9 cellular contexts compared by ENCODE assay signal in genomic region chr2:96205238-96205637, GRCh38. TPM values are rescaled to one million over a fixed set of nuclear protein-coding genes. Genes with fewer than 3 reads are reported as not detected.
A peak's percentile ranks its signal among the peaks of the same experiment; 100 is the strongest.
DNase-seq lines count a peak whose midpoint lies in the region; ATAC-seq and TF ChIP-seq lines count a peak whose summit lies in the region.
"Had no signal": no experiment of that assay in that cellular context is flagged by ENCODE, and none has a peak within 500 bp of the region (broad histone marks: within the 10 kb centered on the region; RNA-seq: fewer than 3 reads in every experiment).

No MANE protein-coding gene starts in this region.

- POLR2A ChIA-PET in activated B cell treated with CpG ODN at 0.5 μM for 24 hours (lab: Charles Lee) = interaction anchor here (0.5 to 1.4 kb wide), 8 partner anchors 20 to 61 kb away, joined by 3 to 4 read pairs (median 3); partner anchors contain the start of genes CIAO1 and TMEM127

- H3K4me3 ChIP-seq in stomach = peak overlapping the region in 2 of 4 donors; percentile 14 to 16

- H3K27ac ChIP-seq in stomach = peak overlapping the region in 4 of 5 donors; percentile 24 to 66 (median 56)
- H3K27ac ChIP-seq: C4-2B had no signal

- peaks cover 65 to 88% (median 86%) of the 10 kb centered on the region in 4 donors for H3K4me1 ChIP-seq in stomach

- H3K27me3 ChIP-seq in stomach = no peaks in the 10 kb centered on the region

- H3K4me1 Mint-ChIP-seq in T-helper 1 cell treated with Interleukin-12 subunit alpha and Interleukin-12 subunit beta and Interleukin-4 antibody, amounts not matched to agents 30 μg/mL and 1 μg/mL, for 36 hours (ENCODE audit: low read depth) = peaks cover 54% of the 10 kb centered on the region
- peaks cover 81% of the 10 kb centered on the region for H3K4me1 Mint-ChIP-seq in activated B cell treated with CpG ODN at 0.5 μM for 24 hours

- CTCF ChIA-PET in activated B cell treated with CpG ODN at 0.5 μM for 24 hours (lab: Charles Lee) = interaction anchor here (1.0 to 3.0 kb wide), 6 partner anchors 16 to 67 kb away, joined by 3 to 12 read pairs (median 6); partner anchors contain the start of gene ASTL

- no peaks in the 10 kb centered on the region for H3K27me3 Mint-ChIP-seq in T-helper 1 cell treated with Interleukin-12 subunit alpha and Interleukin-12 subunit beta and Interleukin-4 antibody, amounts not matched to agents 30 μg/mL and 1 μg/mL, for 36 hours (ENCODE audit: low read depth)
- H3K27me3 Mint-ChIP-seq in activated B cell treated with CpG ODN at 0.5 μM for 24 hours = no peaks in the 10 kb centered on the region

- no peaks in the 10 kb centered on the region for H3K9me3 Mint-ChIP-seq in T-helper 1 cell treated with Interleukin-12 subunit alpha and Interleukin-12 subunit beta and Interleukin-4 antibody, amounts not matched to agents 30 μg/mL and 1 μg/mL, for 36 hours
- H3K9me3 Mint-ChIP-seq in activated B cell treated with CpG ODN at 0.5 μM for 24 hours = no peaks in the 10 kb centered on the region

- no peaks in the 10 kb centered on the region for H3K9me3 ChIP-seq in stomach

- peak overlapping the region; percentile 59 for H3K4me3 Mint-ChIP-seq in T-helper 1 cell treated with Interleukin-12 subunit alpha and Interleukin-12 subunit beta and Interleukin-4 antibody, amounts not matched to agents 30 μg/mL and 1 μg/mL, for 36 hours
- H3K4me3 Mint-ChIP-seq in activated B cell treated with CpG ODN at 0.5 μM for 24 hours = peak overlapping the region; percentile 68

- 23 to 32% (median 25%) methylated on average over 4 of the region's 4 CpGs for WGBS in stomach, 5 donors

- H3K36me3 Mint-ChIP-seq in T-helper 1 cell treated with Interleukin-12 subunit alpha and Interleukin-12 subunit beta and Interleukin-4 antibody, amounts not matched to agents 30 μg/mL and 1 μg/mL, for 36 hours (ENCODE audit: low read depth) = peaks cover 7% of the 10 kb centered on the region
- peaks cover 28% of the 10 kb centered on the region for H3K36me3 Mint-ChIP-seq in activated B cell treated with CpG ODN at 0.5 μM for 24 hours (ENCODE audit: low read depth)

- no peak for ATAC-seq in activated B cell treated with CpG ODN at 0.5 μM for 24 hours (ENCODE audit: low read depth)
- no peak for ATAC-seq in GM18868 (IDR thresholded peaks at IDR 0.05; ENCODE audit: unreplicated experiment)

- H3K36me3 ChIP-seq in stomach = no peaks in the 10 kb centered on the region

- H3K27ac Mint-ChIP-seq in T-helper 1 cell treated with Interleukin-12 subunit alpha and Interleukin-12 subunit beta and Interleukin-4 antibody, amounts not matched to agents 30 μg/mL and 1 μg/mL, for 36 hours = peak overlapping the region; percentile 58
- H3K27ac Mint-ChIP-seq in activated B cell treated with CpG ODN at 0.5 μM for 24 hours = peak overlapping the region; percentile 81

- TF ChIP-seq CTCF in activated B cell treated with CpG ODN at 0.5 μM for 24 hours (IDR thresholded peaks at IDR 0.05) (no peak), stomach (IDR thresholded peaks at IDR 0.05) (no peak)

- TF ChIP-seq EP300 in stomach (IDR thresholded peaks at IDR 0.05) = no peak

- intact Hi-C loops in activated B cell treated with CpG ODN at 0.5 μM for 24 hours (cut with micrococcal nuclease) (no loop called here), stomach (cut with DNase I; ENCODE audit: low total_unique reads) (no loop called here)

- TF ChIP-seq POLR2A in stomach (IDR thresholded peaks at IDR 0.05) = no peak

- DNase-seq in T-helper 1 cell = no peak
- no peak for DNase-seq in activated B cell treated with CpG ODN at 0.5 μM for 24 hours
- DNase-seq in globus pallidus (ENCODE audit: low spot score) = peak; percentile 90
- no peak for DNase-seq in stomach
- DNase-seq in stimulated activated CD4-positive, alpha-beta T cell treated with anti-CD3 and anti-CD28 coated beads, Interleukin-15, amount 100 ng/mL, for 24 hours = no peak
- DNase-seq in stimulated activated CD4-positive, alpha-beta T cell treated with anti-CD3 and anti-CD28 coated beads, Interleukin-1b, Interleukin-23, amount 100 ng/mL, for 48 hours = no peak

RNA-seq across cellular contexts. Expression of gene STARD7, which starts 3.4 kb away (rescaled TPM):
- total RNA-seq in activated B cell treated with CpG ODN at 0.5 μM for 24 hours = 148 and 158 TPM in 2 replicates
- 100 to 1,000 TPM in 2 of 5 donors, 10 to 100 TPM in 3; 30.3 to 165 (median 87.5) TPM for total RNA-seq in stomach
- polyA plus RNA-seq in stomach = 10 to 100 TPM; 34.6 to 46.4 (median 43.1) TPM

RNA-seq across cellular contexts. Expression of gene DUSP2, which starts 60.0 kb away (rescaled TPM):
- 118 and 122 TPM in 2 replicates for total RNA-seq in activated B cell treated with CpG ODN at 0.5 μM for 24 hours
- total RNA-seq in stomach = 1 to 10 TPM; 4.0 to 9.4 (median 8.1) TPM
- polyA plus RNA-seq in stomach = 1 to 10 TPM; 3.6 to 6.1 (median 4.7) TPM

Comparison
In these comparisons a context has a peak if more than half of its experiments do, and no peak if none do; other contexts are left out.
1. RNA of gene DUSP2, which starts 60.0 kb away (total RNA-seq): 118 to 122 TPM in activated B cell treated with CpG ODN at 0.5 μM for 24 hours; 4.0 to 9.4 TPM in stomach; every median in the first group is over 10 times any median in the second.